Comparison of ENCODE assay signal across 13 cellular contexts in the genomic region with DNA sequence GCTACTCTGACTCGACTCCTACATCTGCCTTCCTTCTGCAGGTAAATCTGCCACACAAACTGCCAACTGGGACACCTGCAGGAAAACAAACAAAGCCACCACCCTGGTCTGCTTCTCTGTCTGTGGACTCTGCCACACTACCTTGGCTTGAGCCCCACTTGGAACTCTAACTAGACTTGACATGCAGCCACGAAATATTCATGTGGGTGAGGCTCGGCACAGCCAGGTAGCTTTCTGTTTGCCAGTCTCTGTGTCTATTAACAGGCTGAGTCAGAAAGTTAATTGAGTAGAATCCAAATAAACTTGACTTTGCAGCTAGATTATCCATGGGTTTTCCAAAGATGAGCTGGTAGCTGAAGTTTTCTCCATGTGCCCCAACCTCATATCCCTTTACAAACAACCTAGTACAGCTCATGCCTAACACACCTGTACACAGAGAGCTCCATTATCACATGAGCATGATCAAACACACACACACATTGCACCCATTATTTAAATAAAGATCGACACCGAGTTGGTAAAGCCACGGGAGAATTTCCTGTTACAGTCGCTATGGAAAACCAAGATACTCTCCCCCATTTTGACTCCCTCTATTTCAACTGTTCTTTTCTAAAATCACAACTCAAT. TPM values are rescaled to one million over a fixed set of nuclear protein-coding genes. Genes with fewer than 3 reads are reported as not detected.
DNase-seq lines count a peak whose midpoint lies in the region; ATAC-seq and TF ChIP-seq lines count a peak whose summit lies in the region.
"Had no signal": no experiment of that assay in that cellular context is flagged by ENCODE, and none has a peak within 500 bp of the region (broad histone marks: within the 10 kb centered on the region; RNA-seq: fewer than 3 reads in every experiment).

No MANE protein-coding gene starts in this region.

- ATAC-seq in esophagus mucosa, result peak; percentile 37
- no peak for ATAC-seq in GM21717 (IDR thresholded peaks at IDR 0.05; ENCODE audit: unreplicated experiment)
- ATAC-seq in GM21390 (IDR thresholded peaks at IDR 0.05; ENCODE audit: unreplicated experiment), result no peak
- ATAC-seq: activated T-helper 17 cell treated with anti-CD3 and anti-CD28 coated beads, Interleukin-2, amount 50 U/mL, for 72 hours had no signal

- H3K4me1 Mint-ChIP-seq in nephron, result peaks cover 21% of the 10 kb centered on the region
- H3K4me1 Mint-ChIP-seq: activated T-helper 17 cell treated with anti-CD3 and anti-CD28 coated beads, Interleukin-2, amount 50 U/mL, for 72 hours had no signal

- H3K27ac Mint-ChIP-seq in nephron, result peak overlapping the region; percentile 75 to 92 (median 79)
- H3K27ac Mint-ChIP-seq: activated T-helper 17 cell treated with anti-CD3 and anti-CD28 coated beads, Interleukin-2, amount 50 U/mL, for 72 hours had no signal

- H3K4me3 Mint-ChIP-seq in nephron, result peak overlapping the region; percentile 61 to 82 (median 79)
- H3K4me3 Mint-ChIP-seq: activated T-helper 17 cell treated with anti-CD3 and anti-CD28 coated beads, Interleukin-2, amount 50 U/mL, for 72 hours had no signal

- no peak for TF ChIP-seq CTCF in nephron (IDR thresholded peaks at IDR 0.05; ENCODE audit: unreplicated experiment in 3 of 3)

- H3K9me3 Mint-ChIP-seq in nephron, result no peaks in the 10 kb centered on the region
- H3K9me3 Mint-ChIP-seq: activated T-helper 17 cell treated with anti-CD3 and anti-CD28 coated beads, Interleukin-2, amount 50 U/mL, for 72 hours had no signal

- DNase-seq in DMS153 (lab: John Stamatoyannopoulos, UW) (peak; percentile 57), NCI-H69 (lab: John Stamatoyannopoulos, UW) (peak; percentile 83), DMS 273 treated with DMSO at 0.1 percent for 48 hours (lab: John Stamatoyannopoulos, UW) (no peak), C1 segment of cervical spinal cord (lab: John Stamatoyannopoulos, UW) (no peak)
- DNase-seq: BE2C, left cardiac atrium, NCI-H446, SJCRH30 had no signal

- no peaks in the 10 kb centered on the region for H3K36me3 Mint-ChIP-seq in nephron (ENCODE audit: low read depth)

- H3K27me3 Mint-ChIP-seq in nephron (ENCODE audit: low read depth), result peaks cover 41% of the 10 kb centered on the region

RNA-seq across cellular contexts. Expression of gene C1orf116, which starts 0.8 kb away (rescaled TPM):
- total RNA-seq in esophagus mucosa, result 62.2 TPM
- total RNA-seq: activated T-helper 17 cell treated with anti-CD3 and anti-CD28 coated beads, Interleukin-2, amount 50 U/mL, for 72 hours; SJCRH30 had no signal

RNA-seq across cellular contexts. Expression of gene YOD1, which starts 19.3 kb away (rescaled TPM):
- 14.4 TPM for total RNA-seq in esophagus mucosa

RNA-seq across cellular contexts. Expression of gene PFKFB2, which starts 21.3 kb away (rescaled TPM):
- total RNA-seq in esophagus mucosa, result 20.3 TPM

RNA-seq across cellular contexts. Expression of gene C4BPB, which starts 56.9 kb away (rescaled TPM):
- total RNA-seq in esophagus mucosa, result not detected
- total RNA-seq: SJCRH30 had no signal

Comparison
In these comparisons a context has a peak if more than half of its experiments do, and no peak if none do; other contexts are left out.
1. DNase-seq: peak in DMS153 (single experiment) and NCI-H69 (single experiment); none in DMS 273 treated with DMSO at 0.1 percent for 48 hours (single experiment) and C1 segment of cervical spinal cord (0 of 14).